ENCODE assay signal across 19 cellular contexts in genomic region chr20:32779500-32780215, GRCh38. TPM values are rescaled to one million over a fixed set of nuclear protein-coding genes. Genes with fewer than 3 reads are reported as not detected.
DNase-seq lines count a peak whose midpoint lies in the region; ATAC-seq and TF ChIP-seq lines count a peak whose summit lies in the region.
"Had no signal": no experiment of that assay in that cellular context is flagged by ENCODE, and none has a peak within 500 bp of the region (broad histone marks: within the 10 kb centered on the region; RNA-seq: fewer than 3 reads in every experiment).

No MANE protein-coding gene starts in this region.

- no peaks in the 10 kb centered on the region for H3K36me3 ChIP-seq in GM06990 (ENCODE audit: control insufficient read depth, insufficient read depth, low read length)
- no peaks in the 10 kb centered on the region for H3K36me3 ChIP-seq in neural cell (ENCODE audit: insufficient read depth, low read length)
- H3K36me3 ChIP-seq: cardiac muscle cell had no signal

- ATAC-seq in HG03565 (IDR thresholded peaks at IDR 0.05; ENCODE audit: unreplicated experiment) (no peak), sciatic nerve (no peak)
- ATAC-seq: activated CD4-positive, alpha-beta T cell treated with anti-CD3 and anti-CD28 coated beads for 36 hours; left colon; mucosa of descending colon had no signal

- intact Hi-C loops in sciatic nerve (cut with DNase I) = loop anchor here (10.0 kb wide), 1 partner anchor 505 kb away; the partner anchor contains the start of gene BPIFB1

- no peak for DNase-seq in GM06990 (ENCODE audit: extremely low read depth, insufficient read length)
- peak; percentile 6 for DNase-seq in NCI-H1417 treated with DMSO at 0.1 percent for 48 hours (lab: John Stamatoyannopoulos, UW)
- DNase-seq in foreskin fibroblast = no peak
- DNase-seq in sciatic nerve (ENCODE audit: low spot score) = no peak
- DNase-seq in T-helper 2 cell treated with Interferon-gamma antibody and Interleukin-4, amounts not matched to agents 5 μg/mL and 100 μg/mL, for 36 hours (ENCODE audit: low spot score) = no peak
- DNase-seq: activated CD4-positive, alpha-beta T cell treated with anti-CD3 and anti-CD28 coated beads for 36 hours; activated effector memory CD4-positive, alpha-beta T cell treated with Interleukin-2 at 50 U/mL for 16 hours; KG1; left colon; mucosa of descending colon; stimulated activated CD4-positive, alpha-beta T cell treated with anti-CD3 and anti-CD28 coated beads, Interleukin-4, amount 100 ng/mL, for 4 hours; stimulated activated CD8-positive, alpha-beta memory T cell treated with anti-CD3 and anti-CD28 coated beads, Interleukin-4, amount 100 ng/mL, for 48 hours; T-helper 9 cell had no signal

- H3K9me3 ChIP-seq in neural cell (ENCODE audit: low read length) = no peaks in the 10 kb centered on the region
- H3K9me3 ChIP-seq: mucosa of descending colon, SJSA1 had no signal

- H3K4me1 Mint-ChIP-seq in brain = peaks cover 79% of the 10 kb centered on the region
- peaks cover 7% of the 10 kb centered on the region for H3K4me1 Mint-ChIP-seq in T-helper 2 cell treated with Interferon-gamma antibody and Interleukin-4, amounts not matched to agents 5 μg/mL and 100 μg/mL, for 36 hours (ENCODE audit: low read depth)

- H3K79me2 ChIP-seq in neural cell (replicated peaks; ENCODE audit: insufficient read depth, low read length) = peaks cover 2% of the 10 kb centered on the region

- TF ChIP-seq CTCF in GM06990 (IDR thresholded peaks at IDR 0.05; ENCODE audit: insufficient read depth, low read length, poor library complexity, severe bottlenecking) = peak; percentile 9
- TF ChIP-seq CTCF in brain (conservative IDR thresholded peaks at IDR 0.05) = no peak
- no peak for TF ChIP-seq CTCF in neural cell (IDR thresholded peaks at IDR 0.05; ENCODE audit: poor library complexity, severe bottlenecking)
- no peak for TF ChIP-seq CTCF in foreskin fibroblast (IDR thresholded peaks at IDR 0.05; ENCODE audit: low read depth, low read length)

- H3F3A ChIP-seq in neural cell (ENCODE audit: insufficient read depth, low read length, poor library complexity, severe bottlenecking) = no peaks in the 10 kb centered on the region

- H3K9me3 Mint-ChIP-seq in brain = peaks cover 0 to 2% (median 0%) of the 10 kb centered on the region in 5 experiments
- H3K9me3 Mint-ChIP-seq in T-helper 2 cell treated with Interferon-gamma antibody and Interleukin-4, amounts not matched to agents 5 μg/mL and 100 μg/mL, for 36 hours = no peaks in the 10 kb centered on the region

- no peak overlapping the region for H3K9ac ChIP-seq in neural cell (ENCODE audit: low read length)

- H2AFZ ChIP-seq in neural cell (ENCODE audit: low read depth, low read length) = no peak overlapping the region
- H2AFZ ChIP-seq: hepatocyte had no signal

- no peaks in the 10 kb centered on the region for H4K20me1 ChIP-seq in neural cell (ENCODE audit: insufficient read depth)

- no peak overlapping the region for H3K4me2 ChIP-seq in neural cell (ENCODE audit: low read length)
- H3K4me2 ChIP-seq: hepatocyte had no signal

- no peak for TF ChIP-seq EP300 in neural cell (conservative IDR thresholded peaks at IDR 0.05; ENCODE audit: poor library complexity, severe bottlenecking)

- H3K4me3 ChIP-seq in GM06990 (replicated peaks; ENCODE audit: low read depth, low read length) (no peak overlapping the region), neural cell (ENCODE audit: low read length) (peak overlapping the region; percentile 28), foreskin fibroblast (ENCODE audit: low read depth in 1 of 2, low read length in 2 of 2) (no peak overlapping the region)
- H3K4me3 ChIP-seq: cardiac muscle cell, hepatocyte, mucosa of descending colon, SJSA1 had no signal

- H3K9me2 ChIP-seq in neural cell (ENCODE audit: insufficient read depth, low read length) = no peaks in the 10 kb centered on the region

- H3K27me3 ChIP-seq in GM06990 (replicated peaks; ENCODE audit: control insufficient read depth, insufficient read depth, low read length) (no peaks in the 10 kb centered on the region), neural cell (ENCODE audit: insufficient read depth, low read depth, low read length) (no peaks in the 10 kb centered on the region)
- H3K27me3 ChIP-seq: cardiac muscle cell, hepatocyte, SJSA1 had no signal

- H3K27ac ChIP-seq in neural cell (ENCODE audit: low read length) = no peak overlapping the region
- H3K27ac ChIP-seq: cardiac muscle cell, hepatocyte, SJSA1 had no signal

- TF ChIP-seq RAD21 in neural cell (conservative IDR thresholded peaks at IDR 0.05) = no peak

- H3K27me3 Mint-ChIP-seq in brain = no peaks in the 10 kb centered on the region
- no peaks in the 10 kb centered on the region for H3K27me3 Mint-ChIP-seq in T-helper 2 cell treated with Interferon-gamma antibody and Interleukin-4, amounts not matched to agents 5 μg/mL and 100 μg/mL, for 36 hours (ENCODE audit: low read depth)
- H3K27me3 Mint-ChIP-seq: activated CD4-positive, alpha-beta T cell treated with anti-CD3 and anti-CD28 coated beads for 36 hours had no signal

- H3K27ac Mint-ChIP-seq in brain = peak overlapping the region in 3 of 5 experiments; percentile 58 to 90 (median 88)
- no peak overlapping the region for H3K27ac Mint-ChIP-seq in T-helper 2 cell treated with Interferon-gamma antibody and Interleukin-4, amounts not matched to agents 5 μg/mL and 100 μg/mL, for 36 hours
- H3K27ac Mint-ChIP-seq: activated CD4-positive, alpha-beta T cell treated with anti-CD3 and anti-CD28 coated beads for 36 hours had no signal

- peak overlapping the region in 3 of 5 experiments; percentile 28 to 68 (median 34) for H3K4me3 Mint-ChIP-seq in brain
- no peak overlapping the region for H3K4me3 Mint-ChIP-seq in T-helper 2 cell treated with Interferon-gamma antibody and Interleukin-4, amounts not matched to agents 5 μg/mL and 100 μg/mL, for 36 hours
- H3K4me3 Mint-ChIP-seq: activated CD4-positive, alpha-beta T cell treated with anti-CD3 and anti-CD28 coated beads for 36 hours had no signal

- H3K36me3 Mint-ChIP-seq in brain = peaks cover 8% of the 10 kb centered on the region
- no peaks in the 10 kb centered on the region for H3K36me3 Mint-ChIP-seq in T-helper 2 cell treated with Interferon-gamma antibody and Interleukin-4, amounts not matched to agents 5 μg/mL and 100 μg/mL, for 36 hours (ENCODE audit: low read depth)

TF ChIP-seq in neural cell, 6 proteins besides CTCF, POLR2A, EP300 and RAD21:
- no peak for TF ChIP-seq TAF1 (IDR thresholded peaks at IDR 0.05; ENCODE audit: low read depth)
- TF ChIP-seq, protein P1, sequence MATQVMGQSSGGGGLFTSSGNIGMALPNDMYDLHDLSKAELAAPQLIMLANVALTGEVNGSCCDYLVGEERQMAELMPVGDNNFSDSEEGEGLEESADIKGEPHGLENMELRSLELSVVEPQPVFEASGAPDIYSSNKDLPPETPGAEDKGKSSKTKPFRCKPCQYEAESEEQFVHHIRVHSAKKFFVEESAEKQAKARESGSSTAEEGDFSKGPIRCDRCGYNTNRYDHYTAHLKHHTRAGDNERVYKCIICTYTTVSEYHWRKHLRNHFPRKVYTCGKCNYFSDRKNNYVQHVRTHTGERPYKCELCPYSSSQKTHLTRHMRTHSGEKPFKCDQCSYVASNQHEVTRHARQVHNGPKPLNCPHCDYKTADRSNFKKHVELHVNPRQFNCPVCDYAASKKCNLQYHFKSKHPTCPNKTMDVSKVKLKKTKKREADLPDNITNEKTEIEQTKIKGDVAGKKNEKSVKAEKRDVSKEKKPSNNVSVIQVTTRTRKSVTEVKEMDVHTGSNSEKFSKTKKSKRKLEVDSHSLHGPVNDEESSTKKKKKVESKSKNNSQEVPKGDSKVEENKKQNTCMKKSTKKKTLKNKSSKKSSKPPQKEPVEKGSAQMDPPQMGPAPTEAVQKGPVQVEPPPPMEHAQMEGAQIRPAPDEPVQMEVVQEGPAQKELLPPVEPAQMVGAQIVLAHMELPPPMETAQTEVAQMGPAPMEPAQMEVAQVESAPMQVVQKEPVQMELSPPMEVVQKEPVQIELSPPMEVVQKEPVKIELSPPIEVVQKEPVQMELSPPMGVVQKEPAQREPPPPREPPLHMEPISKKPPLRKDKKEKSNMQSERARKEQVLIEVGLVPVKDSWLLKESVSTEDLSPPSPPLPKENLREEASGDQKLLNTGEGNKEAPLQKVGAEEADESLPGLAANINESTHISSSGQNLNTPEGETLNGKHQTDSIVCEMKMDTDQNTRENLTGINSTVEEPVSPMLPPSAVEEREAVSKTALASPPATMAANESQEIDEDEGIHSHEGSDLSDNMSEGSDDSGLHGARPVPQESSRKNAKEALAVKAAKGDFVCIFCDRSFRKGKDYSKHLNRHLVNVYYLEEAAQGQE (IDR thresholded peaks at IDR 0.05; ENCODE audit: borderline replicate concordance) = no peak
- no peak for TF ChIP-seq SMC3 (conservative IDR thresholded peaks at IDR 0.05; ENCODE audit: poor library complexity)
- TF ChIP-seq MXI1 (conservative IDR thresholded peaks at IDR 0.05; ENCODE audit: poor library complexity, severe bottlenecking) = no peak
- no peak for TF ChIP-seq POLR2AphosphoS5 (IDR thresholded peaks at IDR 0.05)
- no peak for TF ChIP-seq EZH2 (IDR thresholded peaks at IDR 0.05; ENCODE audit: borderline replicate concordance, insufficient read depth, low read length, poor library complexity, severe bottlenecking)

RNA-seq across cellular contexts. Expression of gene DNMT3B, which starts 17.5 kb away (rescaled TPM):
- 8.7 TPM for polyA plus RNA-seq in brain (ENCODE audit: insufficient read depth, low read depth, low replicate concordance)
- 8.7 and 9.0 TPM in 2 replicates for polyA plus RNA-seq in neural cell
- polyA minus RNA-seq in neural cell = 8.9 and 9.0 TPM in 2 replicates
- total RNA-seq in sciatic nerve = 2.1 TPM

RNA-seq across cellular contexts. Expression of gene COMMD7, which starts 36.4 kb away (rescaled TPM):
- polyA plus RNA-seq in brain (ENCODE audit: insufficient read depth, low read depth, low replicate concordance) (90.0 TPM), neural cell (35.6 and 49.7 TPM in 2 replicates)
- polyA minus RNA-seq in neural cell = 22.4 and 27.6 TPM in 2 replicates
- total RNA-seq in sciatic nerve = 30.2 TPM

RNA-seq across cellular contexts. Expression of gene MAPRE1, which starts 40.1 kb away (rescaled TPM):
- polyA plus RNA-seq in brain (ENCODE audit: insufficient read depth, low read depth, low replicate concordance) (235 TPM), neural cell (209 and 210 TPM in 2 replicates)
- polyA minus RNA-seq in neural cell = 188 and 226 TPM in 2 replicates
- total RNA-seq in sciatic nerve = 93.9 TPM
